Comparison of ENCODE assay signal across 1 cellular context in genomic region chr12:122520676-122521075, GRCh38.
TF ChIP-seq lines count a peak whose summit lies in the region.

No MANE protein-coding gene starts in this region.

TF ChIP-seq in WTC11, 78 proteins besides CTCF, POLR2A, EP300 and RAD21:
- TF ChIP-seq, protein P1, sequence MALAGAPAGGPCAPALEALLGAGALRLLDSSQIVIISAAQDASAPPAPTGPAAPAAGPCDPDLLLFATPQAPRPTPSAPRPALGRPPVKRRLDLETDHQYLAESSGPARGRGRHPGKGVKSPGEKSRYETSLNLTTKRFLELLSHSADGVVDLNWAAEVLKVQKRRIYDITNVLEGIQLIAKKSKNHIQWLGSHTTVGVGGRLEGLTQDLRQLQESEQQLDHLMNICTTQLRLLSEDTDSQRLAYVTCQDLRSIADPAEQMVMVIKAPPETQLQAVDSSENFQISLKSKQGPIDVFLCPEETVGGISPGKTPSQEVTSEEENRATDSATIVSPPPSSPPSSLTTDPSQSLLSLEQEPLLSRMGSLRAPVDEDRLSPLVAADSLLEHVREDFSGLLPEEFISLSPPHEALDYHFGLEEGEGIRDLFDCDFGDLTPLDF (CRISPR knock-in tag; IDR thresholded peaks at IDR 0.05): no peak
